ENCODE assay signal across 1 cellular context in the genomic region with DNA sequence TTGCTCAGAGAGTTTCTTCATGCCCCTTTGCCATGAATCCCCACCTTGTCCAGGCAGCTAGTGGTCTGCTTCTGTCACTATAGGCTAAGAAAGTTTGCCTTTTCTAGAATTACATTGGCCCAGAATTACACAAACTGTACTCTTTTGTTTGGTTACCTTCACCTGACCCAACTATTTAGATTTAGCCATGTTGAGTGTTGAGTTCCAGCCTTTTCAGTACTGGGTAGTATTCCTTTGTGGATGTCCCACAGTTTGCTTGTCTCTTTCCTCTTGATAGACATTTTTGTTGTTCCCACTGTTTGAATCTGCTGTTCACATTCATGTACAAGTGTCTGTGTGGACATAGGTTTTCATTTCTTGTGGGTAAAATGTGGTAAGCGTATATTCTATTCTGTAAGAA.
TF ChIP-seq lines count a peak whose summit lies in the region.

No MANE protein-coding gene starts in this region.

TF ChIP-seq in GM23338, 12 proteins besides CTCF, POLR2A, EP300 and RAD21 (continued from another document):
- TF ChIP-seq JUNB (IDR thresholded peaks at IDR 0.05; ENCODE audit: unreplicated experiment): no peak
- no peak for TF ChIP-seq NANOG (IDR thresholded peaks at IDR 0.05; ENCODE audit: borderline replicate concordance)
- TF ChIP-seq ZNF114 (CRISPR knock-in tag; IDR thresholded peaks at IDR 0.05): no peak
- TF ChIP-seq, protein P1, sequence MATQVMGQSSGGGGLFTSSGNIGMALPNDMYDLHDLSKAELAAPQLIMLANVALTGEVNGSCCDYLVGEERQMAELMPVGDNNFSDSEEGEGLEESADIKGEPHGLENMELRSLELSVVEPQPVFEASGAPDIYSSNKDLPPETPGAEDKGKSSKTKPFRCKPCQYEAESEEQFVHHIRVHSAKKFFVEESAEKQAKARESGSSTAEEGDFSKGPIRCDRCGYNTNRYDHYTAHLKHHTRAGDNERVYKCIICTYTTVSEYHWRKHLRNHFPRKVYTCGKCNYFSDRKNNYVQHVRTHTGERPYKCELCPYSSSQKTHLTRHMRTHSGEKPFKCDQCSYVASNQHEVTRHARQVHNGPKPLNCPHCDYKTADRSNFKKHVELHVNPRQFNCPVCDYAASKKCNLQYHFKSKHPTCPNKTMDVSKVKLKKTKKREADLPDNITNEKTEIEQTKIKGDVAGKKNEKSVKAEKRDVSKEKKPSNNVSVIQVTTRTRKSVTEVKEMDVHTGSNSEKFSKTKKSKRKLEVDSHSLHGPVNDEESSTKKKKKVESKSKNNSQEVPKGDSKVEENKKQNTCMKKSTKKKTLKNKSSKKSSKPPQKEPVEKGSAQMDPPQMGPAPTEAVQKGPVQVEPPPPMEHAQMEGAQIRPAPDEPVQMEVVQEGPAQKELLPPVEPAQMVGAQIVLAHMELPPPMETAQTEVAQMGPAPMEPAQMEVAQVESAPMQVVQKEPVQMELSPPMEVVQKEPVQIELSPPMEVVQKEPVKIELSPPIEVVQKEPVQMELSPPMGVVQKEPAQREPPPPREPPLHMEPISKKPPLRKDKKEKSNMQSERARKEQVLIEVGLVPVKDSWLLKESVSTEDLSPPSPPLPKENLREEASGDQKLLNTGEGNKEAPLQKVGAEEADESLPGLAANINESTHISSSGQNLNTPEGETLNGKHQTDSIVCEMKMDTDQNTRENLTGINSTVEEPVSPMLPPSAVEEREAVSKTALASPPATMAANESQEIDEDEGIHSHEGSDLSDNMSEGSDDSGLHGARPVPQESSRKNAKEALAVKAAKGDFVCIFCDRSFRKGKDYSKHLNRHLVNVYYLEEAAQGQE (IDR thresholded peaks at IDR 0.05; ENCODE audit: unreplicated experiment): no peak
- TF ChIP-seq EZH2 (IDR thresholded peaks at IDR 0.05; ENCODE audit: low read depth, unreplicated experiment): no peak
- TF ChIP-seq POLR2AphosphoS5 (IDR thresholded peaks at IDR 0.05; ENCODE audit: low read depth): no peak
- TF ChIP-seq, protein P2, sequence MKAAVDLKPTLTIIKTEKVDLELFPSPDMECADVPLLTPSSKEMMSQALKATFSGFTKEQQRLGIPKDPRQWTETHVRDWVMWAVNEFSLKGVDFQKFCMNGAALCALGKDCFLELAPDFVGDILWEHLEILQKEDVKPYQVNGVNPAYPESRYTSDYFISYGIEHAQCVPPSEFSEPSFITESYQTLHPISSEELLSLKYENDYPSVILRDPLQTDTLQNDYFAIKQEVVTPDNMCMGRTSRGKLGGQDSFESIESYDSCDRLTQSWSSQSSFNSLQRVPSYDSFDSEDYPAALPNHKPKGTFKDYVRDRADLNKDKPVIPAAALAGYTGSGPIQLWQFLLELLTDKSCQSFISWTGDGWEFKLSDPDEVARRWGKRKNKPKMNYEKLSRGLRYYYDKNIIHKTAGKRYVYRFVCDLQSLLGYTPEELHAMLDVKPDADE (IDR thresholded peaks at IDR 0.05): no peak
- TF ChIP-seq STAT1 (IDR thresholded peaks at IDR 0.05; ENCODE audit: unreplicated experiment): no peak
- no peak for TF ChIP-seq ZNF331 (CRISPR knock-in tag; IDR thresholded peaks at IDR 0.05; ENCODE audit: low read depth)
- no peak for TF ChIP-seq EZH2phosphoT487 (IDR thresholded peaks at IDR 0.05; ENCODE audit: unreplicated experiment)
